In genomic region chr7:47521041-47521795, GRCh38 we compare ENCODE assay signal across 19 cellular contexts.
DNase-seq lines count a peak whose midpoint lies in the region; ATAC-seq and TF ChIP-seq lines count a peak whose summit lies in the region.
"Had no signal": no experiment of that assay in that cellular context is flagged by ENCODE, and none has a peak within 500 bp of the region (broad histone marks: within the 10 kb centered on the region; RNA-seq: fewer than 3 reads in every experiment).

No MANE protein-coding gene starts in this region.

- ATAC-seq in Panc1: peak; percentile 6
- ATAC-seq in gastroesophageal sphincter: no peak
- ATAC-seq in thoracic aorta (ENCODE audit: insufficient number of reproducible peaks, low FRiP score, low read depth): no peak
- no peak for ATAC-seq in GM21360 (IDR thresholded peaks at IDR 0.05; ENCODE audit: unreplicated experiment)

- H3K4me1 ChIP-seq in Panc1 (ENCODE audit: control insufficient read depth, insufficient read depth, low read length) (peaks cover 91% of the 10 kb centered on the region), gastroesophageal sphincter (peaks cover 0 to 52% (median 13%) of the 10 kb centered on the region in 3 donors), neural progenitor cell (no peaks in the 10 kb centered on the region), thoracic aorta (ENCODE audit: control insufficient read depth in 1 of 2, low read depth in 2 of 2) (peaks cover 13 to 46% of the 10 kb centered on the region in 2 donors)
- H3K4me1 ChIP-seq: prostate gland had no signal

- 66 to 81% methylated on average over 5 to 7 of the region's 13 CpGs for WGBS in gastroesophageal sphincter (ENCODE audit: low coverage in 1 of 2), 2 donors

- DNase-seq in Panc1 (ENCODE audit: low read depth, low spot score) (no peak), neural progenitor cell (ENCODE audit: low spot score) (no peak), thoracic aorta (ENCODE audit: low spot score) (no peak), MV-4-11 (lab: John Stamatoyannopoulos, UW) (no peak), hippocampal formation (lab: John Stamatoyannopoulos, UW) (no peak)
- DNase-seq in activated CD4-positive, alpha-beta T cell treated with anti-CD3 and anti-CD28 coated beads, Interleukin-2, amount 10 ng/mL, durations not matched to agents 7 days and 5 days: no peak
- DNase-seq: activated effector memory CD4-positive, alpha-beta T cell treated with Interleukin-2 at 50 U/mL for 16 hours; amygdala; cortex of kidney; erythroblast; NCI-H2081 treated with DMSO at 0.1 percent for 48 hours; NCI-H774; RPMI8226; T-helper 1 cell had no signal

- intact Hi-C loops in Panc1 (cut with micrococcal nuclease; ENCODE audit: unreplicated experiment): no loop called here

- TF ChIP-seq POLR2A in gastroesophageal sphincter (IDR thresholded peaks at IDR 0.05): no peak

- TF ChIP-seq EP300 in gastroesophageal sphincter (IDR thresholded peaks at IDR 0.05): no peak

- peaks cover 2% of the 10 kb centered on the region for H3K27me3 Mint-ChIP-seq in neural progenitor cell (ENCODE audit: insufficient read depth, low read depth)
- H3K27me3 Mint-ChIP-seq in activated CD4-positive, alpha-beta T cell treated with anti-CD3 and anti-CD28 coated beads, Interleukin-2, amount 10 ng/mL, durations not matched to agents 7 days and 5 days: no peaks in the 10 kb centered on the region
- H3K27me3 Mint-ChIP-seq: B cell had no signal

- H4K20me1 ChIP-seq in neural progenitor cell (ENCODE audit: low read depth): no peaks in the 10 kb centered on the region

- H3K36me3 ChIP-seq in Panc1 (ENCODE audit: control insufficient read depth, insufficient read depth, low read length) (peaks cover 34% of the 10 kb centered on the region), gastroesophageal sphincter (peaks cover 0 to 15% of the 10 kb centered on the region in 2 donors), neural progenitor cell (no peaks in the 10 kb centered on the region), thoracic aorta (peaks cover 5% of the 10 kb centered on the region)
- H3K36me3 ChIP-seq: prostate gland had no signal

- no peaks in the 10 kb centered on the region for H3K27me3 ChIP-seq in Panc1 (ENCODE audit: control insufficient read depth, insufficient read depth, low read length)
- H3K27me3 ChIP-seq in gastroesophageal sphincter: no peaks in the 10 kb centered on the region
- H3K27me3 ChIP-seq in neural progenitor cell: no peaks in the 10 kb centered on the region
- no peaks in the 10 kb centered on the region for H3K27me3 ChIP-seq in thoracic aorta (replicated peaks; ENCODE audit: insufficient read depth)

- no peaks in the 10 kb centered on the region for H3K9me3 ChIP-seq in Panc1 (ENCODE audit: control insufficient read depth, insufficient read depth, low read depth, low read length)
- H3K9me3 ChIP-seq in gastroesophageal sphincter: no peaks in the 10 kb centered on the region
- H3K9me3 ChIP-seq in neural progenitor cell (ENCODE audit: low read depth): no peaks in the 10 kb centered on the region
- H3K9me3 ChIP-seq in thoracic aorta: no peaks in the 10 kb centered on the region
- H3K9me3 ChIP-seq: prostate gland had no signal

- H3K27ac Mint-ChIP-seq in neural progenitor cell: peak overlapping the region; percentile 60
- no peak overlapping the region for H3K27ac Mint-ChIP-seq in activated CD4-positive, alpha-beta T cell treated with anti-CD3 and anti-CD28 coated beads, Interleukin-2, amount 10 ng/mL, durations not matched to agents 7 days and 5 days
- H3K27ac Mint-ChIP-seq: B cell had no signal

- POLR2A ChIA-PET in Panc1 (lab: Charles Lee): no interaction called here
- POLR2A ChIA-PET in activated CD4-positive, alpha-beta T cell treated with anti-CD3 and anti-CD28 coated beads, Interleukin-2, amount 10 ng/mL, durations not matched to agents 7 days and 5 days (lab: Charles Lee): no interaction called here

- H2AFZ ChIP-seq in neural progenitor cell (replicated peaks): no peak overlapping the region

- H3K4me1 Mint-ChIP-seq in neural progenitor cell: peaks cover 23% of the 10 kb centered on the region
- H3K4me1 Mint-ChIP-seq in activated CD4-positive, alpha-beta T cell treated with anti-CD3 and anti-CD28 coated beads, Interleukin-2, amount 10 ng/mL, durations not matched to agents 7 days and 5 days: no peaks in the 10 kb centered on the region

- no peak overlapping the region for H3K9ac ChIP-seq in neural progenitor cell

- H3K4me3 ChIP-seq in Panc1 (ENCODE audit: low read depth in 2 of 2, low read length in 2 of 2) (no peak overlapping the region), gastroesophageal sphincter (no peak overlapping the region), neural progenitor cell (no peak overlapping the region), thoracic aorta (no peak overlapping the region)
- H3K4me3 ChIP-seq: prostate gland had no signal

- peaks cover 2% of the 10 kb centered on the region for H3K9me3 Mint-ChIP-seq in neural progenitor cell
- H3K9me3 Mint-ChIP-seq in activated CD4-positive, alpha-beta T cell treated with anti-CD3 and anti-CD28 coated beads, Interleukin-2, amount 10 ng/mL, durations not matched to agents 7 days and 5 days: no peaks in the 10 kb centered on the region
- H3K9me3 Mint-ChIP-seq: HFFc6 had no signal

- in situ Hi-C loops in Panc1 (cut with HindIII; ENCODE audit: low pct_unique_long_range_greater_than_20kb, low sequenced_read_pairs): no loop called here

- H3K36me3 Mint-ChIP-seq in neural progenitor cell: peaks cover 21% of the 10 kb centered on the region
- no peaks in the 10 kb centered on the region for H3K36me3 Mint-ChIP-seq in activated CD4-positive, alpha-beta T cell treated with anti-CD3 and anti-CD28 coated beads, Interleukin-2, amount 10 ng/mL, durations not matched to agents 7 days and 5 days (ENCODE audit: low read depth)

- TF ChIP-seq CTCF in Panc1 (IDR thresholded peaks at IDR 0.05) (no peak), gastroesophageal sphincter (IDR thresholded peaks at IDR 0.05) (no peak), neural progenitor cell (IDR thresholded peaks at IDR 0.05) (no peak), thoracic aorta (IDR thresholded peaks at IDR 0.05) (no peak)

- H3K27ac ChIP-seq in Panc1 (ENCODE audit: low read length) (peak overlapping the region; percentile 86), gastroesophageal sphincter (peak overlapping the region in 3 of 4 donors; percentile 50 to 70 (median 70)), neural progenitor cell (no peak overlapping the region), thoracic aorta (peak overlapping the region; percentile 64 to 70)
- H3K27ac ChIP-seq: prostate gland had no signal

- H3K4me3 Mint-ChIP-seq in neural progenitor cell: no peak overlapping the region
- H3K4me3 Mint-ChIP-seq in activated CD4-positive, alpha-beta T cell treated with anti-CD3 and anti-CD28 coated beads, Interleukin-2, amount 10 ng/mL, durations not matched to agents 7 days and 5 days: no peak overlapping the region
- H3K4me3 Mint-ChIP-seq: B cell had no signal

- BruUV-seq in Panc1 (replicated peaks; lab: Mats Ljungman, UMichigan): no TSS peak

- H3F3A ChIP-seq in neural progenitor cell (ENCODE audit: low read depth): no peaks in the 10 kb centered on the region

- no peak overlapping the region for H3K4me2 ChIP-seq in neural progenitor cell

- H3K79me2 ChIP-seq in neural progenitor cell (ENCODE audit: low read depth): no peaks in the 10 kb centered on the region

- CTCF ChIA-PET in Panc1 (lab: Charles Lee): no interaction called here
- CTCF ChIA-PET in activated CD4-positive, alpha-beta T cell treated with anti-CD3 and anti-CD28 coated beads, Interleukin-2, amount 10 ng/mL, durations not matched to agents 7 days and 5 days (lab: Charles Lee): no interaction called here
